1 cellular context compared by ENCODE assay signal in the genomic region with DNA sequence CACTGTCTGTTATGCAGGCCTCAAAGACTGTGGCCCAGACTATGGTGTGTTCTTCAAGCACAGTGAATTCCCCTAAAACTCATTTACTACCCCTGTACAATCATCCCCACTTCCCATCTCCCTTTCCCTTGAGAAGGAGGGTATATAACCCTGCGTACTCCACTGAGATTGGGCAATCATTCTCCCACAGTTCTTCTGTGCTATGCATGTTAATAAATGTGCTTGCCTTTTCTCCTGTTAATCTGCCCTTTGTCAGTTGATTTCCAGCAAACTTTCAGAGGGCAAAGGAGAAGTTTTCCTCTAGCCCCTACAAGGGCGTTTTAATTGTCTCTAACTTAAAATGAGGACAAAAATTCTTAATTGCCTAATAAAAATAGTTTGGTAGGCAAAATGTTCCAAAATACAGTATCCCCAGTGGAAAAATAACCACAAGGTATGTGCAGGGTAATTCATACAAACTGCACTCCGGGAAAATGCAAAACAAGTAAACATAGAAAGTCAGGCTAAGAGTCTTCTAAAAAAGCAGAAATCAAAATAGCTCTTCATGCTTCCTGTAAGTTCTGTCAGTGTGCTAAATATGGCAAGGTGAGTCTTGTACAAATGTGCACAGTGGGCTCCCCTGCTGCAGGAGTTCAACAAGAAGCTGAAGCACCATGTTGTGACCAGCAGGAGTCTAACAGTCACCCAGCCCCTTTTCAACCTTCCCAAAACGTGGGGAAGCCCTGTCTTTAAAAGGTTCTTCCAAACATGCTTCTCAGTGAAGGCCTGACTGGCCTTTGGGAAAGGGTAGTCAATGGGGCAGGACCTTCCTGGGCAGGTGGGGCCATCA.
A peak's percentile ranks its signal among the peaks of the same experiment; 100 is the strongest.
TF ChIP-seq lines count a peak whose summit lies in the region.

No MANE protein-coding gene starts in this region.

TF ChIP-seq in HepG2, 621 proteins besides CTCF, POLR2A, EP300 and RAD21:
- TF ChIP-seq CEBPB (IDR thresholded peaks at IDR 0.05; ENCODE audit: borderline replicate concordance, low read depth, low read length) = 0 out of 2 replicates have a peak, but pooled peaks have one; percentile 24
- TF ChIP-seq CEBPG (CRISPR knock-in tag; IDR thresholded peaks at IDR 0.05) = peak; percentile 40
- TF ChIP-seq, protein P1, sequence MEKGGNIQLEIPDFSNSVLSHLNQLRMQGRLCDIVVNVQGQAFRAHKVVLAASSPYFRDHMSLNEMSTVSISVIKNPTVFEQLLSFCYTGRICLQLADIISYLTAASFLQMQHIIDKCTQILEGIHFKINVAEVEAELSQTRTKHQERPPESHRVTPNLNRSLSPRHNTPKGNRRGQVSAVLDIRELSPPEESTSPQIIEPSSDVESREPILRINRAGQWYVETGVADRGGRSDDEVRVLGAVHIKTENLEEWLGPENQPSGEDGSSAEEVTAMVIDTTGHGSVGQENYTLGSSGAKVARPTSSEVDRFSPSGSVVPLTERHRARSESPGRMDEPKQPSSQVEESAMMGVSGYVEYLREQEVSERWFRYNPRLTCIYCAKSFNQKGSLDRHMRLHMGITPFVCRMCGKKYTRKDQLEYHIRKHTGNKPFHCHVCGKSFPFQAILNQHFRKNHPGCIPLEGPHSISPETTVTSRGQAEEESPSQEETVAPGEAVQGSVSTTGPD (CRISPR knock-in tag; IDR thresholded peaks at IDR 0.05) = no peak
